18 cellular contexts compared by ENCODE assay signal in the genomic region with DNA sequence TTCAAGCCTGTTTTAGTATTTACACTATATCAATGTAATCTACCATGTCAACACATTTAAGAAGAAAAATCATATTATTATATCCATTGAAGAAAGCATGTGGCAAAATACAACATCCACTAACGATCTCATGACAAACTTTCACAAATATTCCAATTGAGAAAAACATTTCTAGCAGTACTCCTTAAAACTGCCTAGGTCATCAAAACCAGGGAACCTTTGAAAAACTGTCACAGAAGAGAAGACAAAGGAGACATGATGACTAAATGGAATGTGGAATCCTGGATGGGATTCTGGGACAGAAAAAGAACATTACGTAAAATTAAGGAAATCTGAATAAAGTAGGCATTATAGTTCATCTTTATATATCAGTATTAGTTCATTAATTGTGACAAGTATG.
DNase-seq lines count a peak whose midpoint lies in the region; ATAC-seq, FAIRE-seq and TF ChIP-seq lines count a peak whose summit lies in the region.
"Had no signal": no experiment of that assay in that cellular context is flagged by ENCODE, and none has a peak within 500 bp of the region (broad histone marks: within the 10 kb centered on the region; RNA-seq: fewer than 3 reads in every experiment).

No MANE protein-coding gene starts in this region.

- no peak overlapping the region for H3K27ac Mint-ChIP-seq in MCF 10A (ENCODE audit: low read depth, unreplicated experiment)
- H3K27ac Mint-ChIP-seq: CD4-positive, alpha-beta memory T cell; HFFc6; IgD-negative memory B cell had no signal

- H3K9me1 ChIP-seq in K562 (ENCODE audit: control insufficient read depth, insufficient read depth, low read length) = no peaks in the 10 kb centered on the region

- H3F3A ChIP-seq in PC-3 (ENCODE audit: low read length, unreplicated experiment) = peaks cover 6% of the 10 kb centered on the region

- no peaks in the 10 kb centered on the region for H3K36me3 Mint-ChIP-seq in MCF 10A (ENCODE audit: insufficient read depth, unreplicated experiment)
- H3K36me3 Mint-ChIP-seq: CD4-positive, alpha-beta memory T cell; IgD-negative memory B cell had no signal

- POLR2A ChIA-PET in MCF 10A (lab: Yijun Ruan, JAX) = no interaction called here
- POLR2A ChIA-PET in PC-3 (lab: Charles Lee; ENCODE audit: unreplicated experiment) = no interaction called here
- POLR2A ChIA-PET in K562 (lab: Yijun Ruan, JAX) = no interaction called here

- intact Hi-C loops in MCF 10A (cut with micrococcal nuclease) (no loop called here), breast epithelium (cut with DNase I; ENCODE audit: low total_unique reads) (no loop called here), PC-3 (cut with micrococcal nuclease) (loop anchor here (5.0 to 10.0 kb wide), 2 partner anchors 220 to 253 kb away; no protein-coding TSS in a partner anchor), K562 (cut with micrococcal nuclease) (no loop called here), left cardiac atrium (cut with DNase I) (no loop called here)

- H3K4me1 ChIP-seq in breast epithelium = no peaks in the 10 kb centered on the region
- H3K4me1 ChIP-seq in PC-3 (ENCODE audit: insufficient read depth, low read length) = peaks cover 67% of the 10 kb centered on the region
- H3K4me1 ChIP-seq in K562 (replicated peaks in 1 of 2; ENCODE audit: control insufficient read depth in 2 of 2, insufficient read depth in 2 of 2, low read length in 2 of 2) = no peaks in the 10 kb centered on the region
- H3K4me1 ChIP-seq: BE2C had no signal

- H3K4me3 ChIP-seq in breast epithelium (no peak overlapping the region), PC-3 (ENCODE audit: low read length) (no peak overlapping the region), K562 (no peak overlapping the region)

- DNase-seq in MCF 10A (ENCODE audit: unreplicated experiment) (peak; percentile 21), breast epithelium (ENCODE audit: low spot score in 2 of 2) (no peak), PC-3 (no peak), K562 (ENCODE audit: extremely low read depth in 1 of 4, low spot score in 3 of 4) (no peak), left cardiac atrium (no peak)
- DNase-seq: 8988T; BE2C; CD4-positive, alpha-beta memory T cell; DND-41; GDM1; HCEC 1CT; HFFc6 had no signal

- no peaks in the 10 kb centered on the region for H3K27me3 ChIP-seq in breast epithelium
- no peaks in the 10 kb centered on the region for H3K27me3 ChIP-seq in PC-3 (ENCODE audit: low read length)
- H3K27me3 ChIP-seq in K562 (ENCODE audit: control insufficient read depth in 2 of 2, insufficient read depth in 2 of 2, low read length in 2 of 2) = no peaks in the 10 kb centered on the region
- H3K27me3 ChIP-seq: BE2C had no signal

- TF ChIP-seq CTCF in MCF 10A (IDR thresholded peaks at IDR 0.05; ENCODE audit: unreplicated experiment) (no peak), breast epithelium (IDR thresholded peaks at IDR 0.05) (no peak), PC-3 (conservative IDR thresholded peaks at IDR 0.05; ENCODE audit: low read depth, low read length) (no peak), K562 (IDR thresholded peaks at IDR 0.05 in 2 of 3, conservative IDR thresholded peaks at IDR 0.05 in 1 of 3; ENCODE audit: insufficient read depth in 2 of 3, low read depth in 1 of 3, low read length in 3 of 3) (no peak)

- in situ Hi-C loops in K562 (cut with MboI) = no loop called here

- H3K79me2 ChIP-seq in PC-3 (ENCODE audit: low read length) (no peaks in the 10 kb centered on the region), K562 (ENCODE audit: control insufficient read depth, insufficient read depth, low read length) (no peaks in the 10 kb centered on the region)

- TF ChIP-seq EP300 in K562 (IDR thresholded peaks at IDR 0.05; ENCODE audit: low read length) = no peak

- H3K27ac ChIP-seq in breast epithelium = no peak overlapping the region
- H3K27ac ChIP-seq in PC-3 (ENCODE audit: low read length) = peak overlapping the region; percentile 93
- H3K27ac ChIP-seq in K562 (ENCODE audit: extremely low read depth, low read depth, low read length) = no peak overlapping the region
- H3K27ac ChIP-seq: C4-2B, HL-60 had no signal

- BruUV-seq in MCF 10A (replicated peaks; lab: Mats Ljungman, UMichigan) = no TSS peak
- BruUV-seq in PC-3 (replicated peaks; lab: Mats Ljungman, UMichigan) = no TSS peak
- no TSS peak for BruUV-seq in K562 (replicated peaks; lab: Mats Ljungman, UMichigan)

- H3K9me3 Mint-ChIP-seq in MCF 10A (ENCODE audit: unreplicated experiment) = no peaks in the 10 kb centered on the region

- H3K4me3 Mint-ChIP-seq in MCF 10A (ENCODE audit: unreplicated experiment) = no peak overlapping the region
- H3K4me3 Mint-ChIP-seq: CD4-positive, alpha-beta memory T cell; HFFc6; IgD-negative memory B cell had no signal

- H4K20me1 ChIP-seq in PC-3 (ENCODE audit: low read length) (no peaks in the 10 kb centered on the region), K562 (replicated peaks; ENCODE audit: control insufficient read depth, insufficient read depth, low read length) (no peaks in the 10 kb centered on the region)

- TF ChIP-seq RAD21 in K562 (CRISPR knock-in tag; conservative IDR thresholded peaks at IDR 0.05 in 1 of 2, IDR thresholded peaks at IDR 0.05 in 1 of 2) = no peak

- TF ChIP-seq POLR2A in breast epithelium (IDR thresholded peaks at IDR 0.05) = no peak
- no peak for TF ChIP-seq POLR2A in K562 (conservative IDR thresholded peaks at IDR 0.05)

- FAIRE-seq in K562 (lab: Jason Lieb, UNC) = no peak
- FAIRE-seq: GM12892 had no signal

- CTCF ChIA-PET in MCF 10A (lab: Yijun Ruan, JAX) = interaction anchor here (2.4 kb wide), 1 partner anchor 1130 kb away, joined by 6 read pairs; no protein-coding TSS in a partner anchor
- CTCF ChIA-PET in PC-3 (lab: Charles Lee) = interaction anchor here (0.6 kb wide), 1 partner anchor 321 kb away, joined by 3 read pairs; no protein-coding TSS in a partner anchor
- CTCF ChIA-PET in K562 (lab: Yijun Ruan, JAX; ENCODE audit: low intra/inter-chr PET ratio) = no interaction called here

- ATAC-seq in PC-3 (no peak), K562 (no peak), HG02938 (IDR thresholded peaks at IDR 0.05; ENCODE audit: unreplicated experiment) (no peak), GM18520 (IDR thresholded peaks at IDR 0.05; ENCODE audit: unreplicated experiment) (no peak), left cardiac atrium (no peak)

- 9% methylated on average over 2 of the region's 2 CpGs for WGBS in K562 (ENCODE audit: insufficient coverage, low coverage, missing lambda C conversion rate)

- H3K9me2 ChIP-seq in PC-3 (replicated peaks; ENCODE audit: low read length) = no peaks in the 10 kb centered on the region

- H2AFZ ChIP-seq in PC-3 (ENCODE audit: low read length) = no peak overlapping the region
- no peak overlapping the region for H2AFZ ChIP-seq in K562 (ENCODE audit: low read depth, low read length)

- H3K27me3 Mint-ChIP-seq in MCF 10A (ENCODE audit: insufficient read depth, unreplicated experiment) = no peaks in the 10 kb centered on the region
- H3K27me3 Mint-ChIP-seq: CD4-positive, alpha-beta memory T cell; IgD-negative memory B cell had no signal

- H3K4me2 ChIP-seq in PC-3 (ENCODE audit: low read length) = peak overlapping the region; percentile 68; the same call in 1 of the 2 replicates
- H3K4me2 ChIP-seq in K562 (ENCODE audit: insufficient read depth, low read length) = no peak overlapping the region

- H3K9ac ChIP-seq in PC-3 (ENCODE audit: low read length) (peak overlapping the region; percentile 72), K562 (ENCODE audit: insufficient read depth in 1 of 2, low read depth in 2 of 2, low read length in 2 of 2) (no peak overlapping the region)

- peaks cover 33% of the 10 kb centered on the region for H3K4me1 Mint-ChIP-seq in MCF 10A (ENCODE audit: insufficient read depth, unreplicated experiment)
- H3K4me1 Mint-ChIP-seq: CD4-positive, alpha-beta memory T cell; IgD-negative memory B cell had no signal

- no peaks in the 10 kb centered on the region for H3K36me3 ChIP-seq in breast epithelium
- H3K36me3 ChIP-seq in PC-3 (ENCODE audit: low read depth, low read length) = no peaks in the 10 kb centered on the region; the same call in 1 of the 2 replicates
- H3K36me3 ChIP-seq in K562 (ENCODE audit: control insufficient read depth, insufficient read depth, low read length) = no peaks in the 10 kb centered on the region
- H3K36me3 ChIP-seq: BE2C had no signal

- H3K9me3 ChIP-seq in breast epithelium = no peaks in the 10 kb centered on the region
- no peaks in the 10 kb centered on the region for H3K9me3 ChIP-seq in PC-3 (ENCODE audit: low read length)
- H3K9me3 ChIP-seq in K562 (replicated peaks; ENCODE audit: control insufficient read depth, insufficient read depth, low read depth, low read length) = no peaks in the 10 kb centered on the region
- H3K9me3 ChIP-seq: BE2C had no signal

TF ChIP-seq in K562, 482 proteins besides CTCF, POLR2A, EP300 and RAD21 (continues in another document):
- no peak for TF ChIP-seq GTF2E2 (tag; IDR thresholded peaks at IDR 0.05)
- TF ChIP-seq C11orf30 (IDR thresholded peaks at IDR 0.05; ENCODE audit: low read depth) = peak; percentile 45; the same call in 1 of the 2 replicates
